In the genomic region with DNA sequence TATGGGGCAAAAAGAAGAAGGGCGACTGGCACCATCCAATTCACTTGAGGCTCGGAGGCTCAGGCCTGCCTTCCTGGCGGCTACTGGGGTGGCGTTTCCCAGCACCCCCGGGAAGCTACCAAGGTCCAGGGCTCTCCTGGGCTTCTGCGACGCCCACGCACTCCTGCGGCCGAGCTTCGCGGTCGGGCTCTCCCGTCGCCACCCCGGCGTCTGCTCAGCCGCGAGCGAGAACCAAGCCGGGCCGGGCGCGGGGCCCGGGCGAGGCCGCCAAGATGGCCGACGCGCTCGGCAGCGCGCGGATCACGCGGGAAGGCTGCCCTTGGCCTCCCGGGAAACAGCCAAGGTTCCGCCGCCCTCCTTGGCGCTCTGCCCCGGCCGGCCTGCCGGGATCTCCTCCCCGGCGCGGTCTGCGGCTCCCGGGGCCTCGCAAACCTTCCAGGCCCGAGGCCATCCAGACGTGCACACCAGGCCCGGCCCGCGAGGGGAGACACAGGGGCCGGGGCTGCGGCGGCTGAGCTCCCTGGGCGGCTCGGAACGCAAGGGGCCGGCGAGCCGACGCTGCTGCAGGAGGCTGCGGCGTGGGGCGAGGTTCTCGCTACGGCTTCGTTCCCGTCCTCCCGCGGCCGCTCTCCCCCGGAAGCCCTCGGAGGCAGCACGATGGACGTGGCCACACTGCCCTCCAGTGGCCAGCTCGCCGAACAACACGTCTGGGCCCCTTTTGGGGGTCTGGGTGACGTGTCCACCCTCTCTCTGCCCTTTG, we compare ENCODE assay signal across 1 cellular context.
TF ChIP-seq lines count a peak whose summit lies in the region.

No MANE protein-coding gene starts in this region.

TF ChIP-seq in HepG2, 621 proteins besides CTCF, POLR2A, EP300 and RAD21 (continued from another document and continues in another):
- TF ChIP-seq, protein P1, sequence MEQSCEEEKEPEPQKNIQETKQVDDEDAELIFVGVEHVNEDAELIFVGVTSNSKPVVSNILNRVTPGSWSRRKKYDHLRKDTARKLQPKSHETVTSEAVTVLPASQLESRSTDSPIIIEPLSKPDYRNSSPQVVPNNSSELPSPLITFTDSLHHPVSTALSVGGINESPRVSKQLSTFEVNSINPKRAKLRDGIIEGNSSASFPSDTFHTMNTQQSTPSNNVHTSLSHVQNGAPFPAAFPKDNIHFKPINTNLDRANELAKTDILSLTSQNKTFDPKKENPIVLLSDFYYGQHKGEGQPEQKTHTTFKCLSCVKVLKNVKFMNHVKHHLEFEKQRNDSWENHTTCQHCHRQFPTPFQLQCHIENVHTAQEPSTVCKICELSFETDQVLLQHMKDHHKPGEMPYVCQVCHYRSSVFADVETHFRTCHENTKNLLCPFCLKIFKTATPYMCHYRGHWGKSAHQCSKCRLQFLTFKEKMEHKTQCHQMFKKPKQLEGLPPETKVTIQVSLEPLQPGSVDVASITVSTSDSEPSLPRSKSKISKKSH (CRISPR knock-in tag; IDR thresholded peaks at IDR 0.05; ENCODE audit: borderline replicate concordance), result peak; percentile 87
- no peak for TF ChIP-seq POLR2AphosphoS2 (IDR thresholded peaks at IDR 0.05; ENCODE audit: low read depth, low read length)
- no peak for TF ChIP-seq ZNF530 (CRISPR knock-in tag; IDR thresholded peaks at IDR 0.05; ENCODE audit: low read depth)
- no peak for TF ChIP-seq ZNF24 (IDR thresholded peaks at IDR 0.05)
- no peak for TF ChIP-seq MBD4 (IDR thresholded peaks at IDR 0.05; ENCODE audit: borderline replicate concordance, low read length)
- 0 out of 2 replicates have a peak, but pooled peaks have one; percentile 28 for TF ChIP-seq SIX4 (CRISPR knock-in tag; IDR thresholded peaks at IDR 0.05)
- TF ChIP-seq CREB1 (IDR thresholded peaks at IDR 0.05), result peak; percentile 53
- TF ChIP-seq CREB1 (CRISPR knock-in tag; IDR thresholded peaks at IDR 0.05), result no peak
- no peak for TF ChIP-seq PHF20 (CRISPR knock-in tag; IDR thresholded peaks at IDR 0.05)
- no peak for TF ChIP-seq ESRRA (CRISPR knock-in tag; IDR thresholded peaks at IDR 0.05; ENCODE audit: low read depth)
- TF ChIP-seq PHB2 (IDR thresholded peaks at IDR 0.05; ENCODE audit: partially characterized antibody), result no peak
- TF ChIP-seq ZNF720 (CRISPR knock-in tag; IDR thresholded peaks at IDR 0.05), result no peak
- no peak for TF ChIP-seq TEAD2 (CRISPR knock-in tag; IDR thresholded peaks at IDR 0.05)
- TF ChIP-seq, protein P2, sequence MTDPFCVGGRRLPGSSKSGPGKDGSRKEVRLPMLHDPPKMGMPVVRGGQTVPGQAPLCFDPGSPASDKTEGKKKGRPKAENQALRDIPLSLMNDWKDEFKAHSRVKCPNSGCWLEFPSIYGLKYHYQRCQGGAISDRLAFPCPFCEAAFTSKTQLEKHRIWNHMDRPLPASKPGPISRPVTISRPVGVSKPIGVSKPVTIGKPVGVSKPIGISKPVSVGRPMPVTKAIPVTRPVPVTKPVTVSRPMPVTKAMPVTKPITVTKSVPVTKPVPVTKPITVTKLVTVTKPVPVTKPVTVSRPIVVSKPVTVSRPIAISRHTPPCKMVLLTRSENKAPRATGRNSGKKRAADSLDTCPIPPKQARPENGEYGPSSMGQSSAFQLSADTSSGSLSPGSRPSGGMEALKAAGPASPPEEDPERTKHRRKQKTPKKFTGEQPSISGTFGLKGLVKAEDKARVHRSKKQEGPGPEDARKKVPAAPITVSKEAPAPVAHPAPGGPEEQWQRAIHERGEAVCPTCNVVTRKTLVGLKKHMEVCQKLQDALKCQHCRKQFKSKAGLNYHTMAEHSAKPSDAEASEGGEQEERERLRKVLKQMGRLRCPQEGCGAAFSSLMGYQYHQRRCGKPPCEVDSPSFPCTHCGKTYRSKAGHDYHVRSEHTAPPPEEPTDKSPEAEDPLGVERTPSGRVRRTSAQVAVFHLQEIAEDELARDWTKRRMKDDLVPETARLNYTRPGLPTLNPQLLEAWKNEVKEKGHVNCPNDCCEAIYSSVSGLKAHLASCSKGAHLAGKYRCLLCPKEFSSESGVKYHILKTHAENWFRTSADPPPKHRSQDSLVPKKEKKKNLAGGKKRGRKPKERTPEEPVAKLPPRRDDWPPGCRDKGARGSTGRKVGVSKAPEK (CRISPR knock-in tag; IDR thresholded peaks at IDR 0.05; ENCODE audit: borderline replicate concordance), result no peak
- TF ChIP-seq ZNF772 (CRISPR knock-in tag; IDR thresholded peaks at IDR 0.05), result peak; percentile 68; the same call in 1 of the 2 replicates
- TF ChIP-seq SRSF9 (IDR thresholded peaks at IDR 0.05; ENCODE audit: borderline replicate concordance, insufficient read depth, low read depth, low read length, poor library complexity, severe bottlenecking), result no peak
- no peak for TF ChIP-seq TBL1XR1 (IDR thresholded peaks at IDR 0.05; ENCODE audit: borderline replicate concordance, low read length, partially characterized antibody)
- TF ChIP-seq, protein P3, sequence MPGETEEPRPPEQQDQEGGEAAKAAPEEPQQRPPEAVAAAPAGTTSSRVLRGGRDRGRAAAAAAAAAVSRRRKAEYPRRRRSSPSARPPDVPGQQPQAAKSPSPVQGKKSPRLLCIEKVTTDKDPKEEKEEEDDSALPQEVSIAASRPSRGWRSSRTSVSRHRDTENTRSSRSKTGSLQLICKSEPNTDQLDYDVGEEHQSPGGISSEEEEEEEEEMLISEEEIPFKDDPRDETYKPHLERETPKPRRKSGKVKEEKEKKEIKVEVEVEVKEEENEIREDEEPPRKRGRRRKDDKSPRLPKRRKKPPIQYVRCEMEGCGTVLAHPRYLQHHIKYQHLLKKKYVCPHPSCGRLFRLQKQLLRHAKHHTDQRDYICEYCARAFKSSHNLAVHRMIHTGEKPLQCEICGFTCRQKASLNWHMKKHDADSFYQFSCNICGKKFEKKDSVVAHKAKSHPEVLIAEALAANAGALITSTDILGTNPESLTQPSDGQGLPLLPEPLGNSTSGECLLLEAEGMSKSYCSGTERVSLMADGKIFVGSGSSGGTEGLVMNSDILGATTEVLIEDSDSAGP (CRISPR knock-in tag; IDR thresholded peaks at IDR 0.05; ENCODE audit: borderline replicate concordance), result peak; percentile 83
- TF ChIP-seq ZC3H13 (CRISPR knock-in tag; IDR thresholded peaks at IDR 0.05), result no peak
- no peak for TF ChIP-seq ZNF737 (CRISPR knock-in tag; IDR thresholded peaks at IDR 0.05; ENCODE audit: borderline replicate concordance)
- TF ChIP-seq EEA1 (CRISPR knock-in tag; IDR thresholded peaks at IDR 0.05; ENCODE audit: borderline replicate concordance), result no peak
- TF ChIP-seq, protein P4, sequence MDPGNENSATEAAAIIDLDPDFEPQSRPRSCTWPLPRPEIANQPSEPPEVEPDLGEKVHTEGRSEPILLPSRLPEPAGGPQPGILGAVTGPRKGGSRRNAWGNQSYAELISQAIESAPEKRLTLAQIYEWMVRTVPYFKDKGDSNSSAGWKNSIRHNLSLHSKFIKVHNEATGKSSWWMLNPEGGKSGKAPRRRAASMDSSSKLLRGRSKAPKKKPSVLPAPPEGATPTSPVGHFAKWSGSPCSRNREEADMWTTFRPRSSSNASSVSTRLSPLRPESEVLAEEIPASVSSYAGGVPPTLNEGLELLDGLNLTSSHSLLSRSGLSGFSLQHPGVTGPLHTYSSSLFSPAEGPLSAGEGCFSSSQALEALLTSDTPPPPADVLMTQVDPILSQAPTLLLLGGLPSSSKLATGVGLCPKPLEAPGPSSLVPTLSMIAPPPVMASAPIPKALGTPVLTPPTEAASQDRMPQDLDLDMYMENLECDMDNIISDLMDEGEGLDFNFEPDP (CRISPR knock-in tag; conservative IDR thresholded peaks at IDR 0.05), result no peak
- no peak for TF ChIP-seq CHD4 (IDR thresholded peaks at IDR 0.05; ENCODE audit: borderline replicate concordance, low read length)
- TF ChIP-seq, protein P5, sequence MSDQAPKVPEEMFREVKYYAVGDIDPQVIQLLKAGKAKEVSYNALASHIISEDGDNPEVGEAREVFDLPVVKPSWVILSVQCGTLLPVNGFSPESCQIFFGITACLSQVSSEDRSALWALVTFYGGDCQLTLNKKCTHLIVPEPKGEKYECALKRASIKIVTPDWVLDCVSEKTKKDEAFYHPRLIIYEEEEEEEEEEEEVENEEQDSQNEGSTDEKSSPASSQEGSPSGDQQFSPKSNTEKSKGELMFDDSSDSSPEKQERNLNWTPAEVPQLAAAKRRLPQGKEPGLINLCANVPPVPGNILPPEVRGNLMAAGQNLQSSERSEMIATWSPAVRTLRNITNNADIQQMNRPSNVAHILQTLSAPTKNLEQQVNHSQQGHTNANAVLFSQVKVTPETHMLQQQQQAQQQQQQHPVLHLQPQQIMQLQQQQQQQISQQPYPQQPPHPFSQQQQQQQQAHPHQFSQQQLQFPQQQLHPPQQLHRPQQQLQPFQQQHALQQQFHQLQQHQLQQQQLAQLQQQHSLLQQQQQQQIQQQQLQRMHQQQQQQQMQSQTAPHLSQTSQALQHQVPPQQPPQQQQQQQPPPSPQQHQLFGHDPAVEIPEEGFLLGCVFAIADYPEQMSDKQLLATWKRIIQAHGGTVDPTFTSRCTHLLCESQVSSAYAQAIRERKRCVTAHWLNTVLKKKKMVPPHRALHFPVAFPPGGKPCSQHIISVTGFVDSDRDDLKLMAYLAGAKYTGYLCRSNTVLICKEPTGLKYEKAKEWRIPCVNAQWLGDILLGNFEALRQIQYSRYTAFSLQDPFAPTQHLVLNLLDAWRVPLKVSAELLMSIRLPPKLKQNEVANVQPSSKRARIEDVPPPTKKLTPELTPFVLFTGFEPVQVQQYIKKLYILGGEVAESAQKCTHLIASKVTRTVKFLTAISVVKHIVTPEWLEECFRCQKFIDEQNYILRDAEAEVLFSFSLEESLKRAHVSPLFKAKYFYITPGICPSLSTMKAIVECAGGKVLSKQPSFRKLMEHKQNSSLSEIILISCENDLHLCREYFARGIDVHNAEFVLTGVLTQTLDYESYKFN (CRISPR knock-in tag; conservative IDR thresholded peaks at IDR 0.05), result peak; percentile 23; the same call in 1 of the 2 replicates
- TF ChIP-seq, protein P6, sequence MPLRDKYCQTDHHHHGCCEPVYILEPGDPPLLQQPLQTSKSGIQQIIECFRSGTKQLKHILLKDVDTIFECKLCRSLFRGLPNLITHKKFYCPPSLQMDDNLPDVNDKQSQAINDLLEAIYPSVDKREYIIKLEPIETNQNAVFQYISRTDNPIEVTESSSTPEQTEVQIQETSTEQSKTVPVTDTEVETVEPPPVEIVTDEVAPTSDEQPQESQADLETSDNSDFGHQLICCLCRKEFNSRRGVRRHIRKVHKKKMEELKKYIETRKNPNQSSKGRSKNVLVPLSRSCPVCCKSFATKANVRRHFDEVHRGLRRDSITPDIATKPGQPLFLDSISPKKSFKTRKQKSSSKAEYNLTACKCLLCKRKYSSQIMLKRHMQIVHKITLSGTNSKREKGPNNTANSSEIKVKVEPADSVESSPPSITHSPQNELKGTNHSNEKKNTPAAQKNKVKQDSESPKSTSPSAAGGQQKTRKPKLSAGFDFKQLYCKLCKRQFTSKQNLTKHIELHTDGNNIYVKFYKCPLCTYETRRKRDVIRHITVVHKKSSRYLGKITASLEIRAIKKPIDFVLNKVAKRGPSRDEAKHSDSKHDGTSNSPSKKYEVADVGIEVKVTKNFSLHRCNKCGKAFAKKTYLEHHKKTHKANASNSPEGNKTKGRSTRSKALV (CRISPR knock-in tag; IDR thresholded peaks at IDR 0.05), result no peak
- TF ChIP-seq BCL6 (CRISPR knock-in tag; IDR thresholded peaks at IDR 0.05), result peak; percentile 44
- TF ChIP-seq HOXA7 (CRISPR knock-in tag; IDR thresholded peaks at IDR 0.05), result no peak
- no peak for TF ChIP-seq PITX1 (CRISPR knock-in tag; IDR thresholded peaks at IDR 0.05)
- TF ChIP-seq, protein P7, sequence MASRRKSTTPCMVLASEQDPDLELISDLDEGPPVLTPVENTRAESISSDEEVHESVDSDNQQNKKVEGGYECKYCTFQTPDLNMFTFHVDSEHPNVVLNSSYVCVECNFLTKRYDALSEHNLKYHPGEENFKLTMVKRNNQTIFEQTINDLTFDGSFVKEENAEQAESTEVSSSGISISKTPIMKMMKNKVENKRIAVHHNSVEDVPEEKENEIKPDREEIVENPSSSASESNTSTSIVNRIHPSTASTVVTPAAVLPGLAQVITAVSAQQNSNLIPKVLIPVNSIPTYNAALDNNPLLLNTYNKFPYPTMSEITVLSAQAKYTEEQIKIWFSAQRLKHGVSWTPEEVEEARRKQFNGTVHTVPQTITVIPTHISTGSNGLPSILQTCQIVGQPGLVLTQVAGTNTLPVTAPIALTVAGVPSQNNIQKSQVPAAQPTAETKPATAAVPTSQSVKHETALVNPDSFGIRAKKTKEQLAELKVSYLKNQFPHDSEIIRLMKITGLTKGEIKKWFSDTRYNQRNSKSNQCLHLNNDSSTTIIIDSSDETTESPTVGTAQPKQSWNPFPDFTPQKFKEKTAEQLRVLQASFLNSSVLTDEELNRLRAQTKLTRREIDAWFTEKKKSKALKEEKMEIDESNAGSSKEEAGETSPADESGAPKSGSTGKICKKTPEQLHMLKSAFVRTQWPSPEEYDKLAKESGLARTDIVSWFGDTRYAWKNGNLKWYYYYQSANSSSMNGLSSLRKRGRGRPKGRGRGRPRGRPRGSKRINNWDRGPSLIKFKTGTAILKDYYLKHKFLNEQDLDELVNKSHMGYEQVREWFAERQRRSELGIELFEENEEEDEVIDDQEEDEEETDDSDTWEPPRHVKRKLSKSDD (CRISPR knock-in tag; IDR thresholded peaks at IDR 0.05; ENCODE audit: low read depth), result 0 out of 2 replicates have a peak, but pooled peaks have one; percentile 49
- no peak for TF ChIP-seq ZNF432 (CRISPR knock-in tag; IDR thresholded peaks at IDR 0.05; ENCODE audit: borderline replicate concordance)
- TF ChIP-seq, protein P8, sequence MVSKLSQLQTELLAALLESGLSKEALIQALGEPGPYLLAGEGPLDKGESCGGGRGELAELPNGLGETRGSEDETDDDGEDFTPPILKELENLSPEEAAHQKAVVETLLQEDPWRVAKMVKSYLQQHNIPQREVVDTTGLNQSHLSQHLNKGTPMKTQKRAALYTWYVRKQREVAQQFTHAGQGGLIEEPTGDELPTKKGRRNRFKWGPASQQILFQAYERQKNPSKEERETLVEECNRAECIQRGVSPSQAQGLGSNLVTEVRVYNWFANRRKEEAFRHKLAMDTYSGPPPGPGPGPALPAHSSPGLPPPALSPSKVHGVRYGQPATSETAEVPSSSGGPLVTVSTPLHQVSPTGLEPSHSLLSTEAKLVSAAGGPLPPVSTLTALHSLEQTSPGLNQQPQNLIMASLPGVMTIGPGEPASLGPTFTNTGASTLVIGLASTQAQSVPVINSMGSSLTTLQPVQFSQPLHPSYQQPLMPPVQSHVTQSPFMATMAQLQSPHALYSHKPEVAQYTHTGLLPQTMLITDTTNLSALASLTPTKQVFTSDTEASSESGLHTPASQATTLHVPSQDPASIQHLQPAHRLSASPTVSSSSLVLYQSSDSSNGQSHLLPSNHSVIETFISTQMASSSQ (IDR thresholded peaks at IDR 0.05; ENCODE audit: low read depth), result no peak
- TF ChIP-seq, protein P8 (CRISPR knock-in tag; IDR thresholded peaks at IDR 0.05; ENCODE audit: borderline replicate concordance), result peak; percentile 76
- no peak for TF ChIP-seq ZNF775 (CRISPR knock-in tag; IDR thresholded peaks at IDR 0.05; ENCODE audit: borderline replicate concordance)
- TF ChIP-seq TMF1 (CRISPR knock-in tag; IDR thresholded peaks at IDR 0.05; ENCODE audit: low read depth), result peak; percentile 88
- peak; percentile 84 for TF ChIP-seq RBFOX2 (IDR thresholded peaks at IDR 0.05; ENCODE audit: low read depth, low read length)
- TF ChIP-seq MIER2 (CRISPR knock-in tag; IDR thresholded peaks at IDR 0.05), result no peak
- no peak for TF ChIP-seq DR1 (CRISPR knock-in tag; IDR thresholded peaks at IDR 0.05)
